28 cellular contexts compared by ENCODE assay signal in genomic region chr10:67670401-67670800, GRCh38. TPM values are rescaled to one million over a fixed set of nuclear protein-coding genes. Genes with fewer than 3 reads are reported as not detected.
"Had no signal": no experiment of that assay in that cellular context is flagged by ENCODE, and none has a peak within 500 bp of the region (broad histone marks: within the 10 kb centered on the region; RNA-seq: fewer than 3 reads in every experiment).

No MANE protein-coding gene starts in this region.

- H3K27ac ChIP-seq: lower lobe of right lung, vagina had no signal

- H3K4me1 Mint-ChIP-seq: activated naive CD8-positive, alpha-beta T cell treated with anti-CD3 and anti-CD28 coated beads for 36 hours; naive B cell; stimulated activated naive B cell treated with anti-CD40 and anti-IgM and Interleukin-4, amounts not matched to agents 10 μg/mL and 1 μg/mL and 100 μg/mL, for 72 hours had no signal

- H3K36me3 ChIP-seq: heart right ventricle, lower lobe of right lung, vagina had no signal

- H3K4me3 ChIP-seq: coronary artery, heart right ventricle, lower lobe of right lung, mucosa of descending colon, smooth muscle cell, vagina had no signal

- H3K4me3 Mint-ChIP-seq: activated naive CD8-positive, alpha-beta T cell treated with anti-CD3 and anti-CD28 coated beads for 36 hours; brain; naive B cell; neural crest cell; stimulated activated naive B cell treated with anti-CD40 and anti-IgM and Interleukin-4, amounts not matched to agents 10 μg/mL and 1 μg/mL and 100 μg/mL, for 72 hours; type B pancreatic cell; WTC11 had no signal

- H3K36me3 Mint-ChIP-seq: activated naive CD8-positive, alpha-beta T cell treated with anti-CD3 and anti-CD28 coated beads for 36 hours; brain; naive B cell; stimulated activated naive B cell treated with anti-CD40 and anti-IgM and Interleukin-4, amounts not matched to agents 10 μg/mL and 1 μg/mL and 100 μg/mL, for 72 hours; type B pancreatic cell; WTC11 had no signal

- H3K9me3 Mint-ChIP-seq: neural crest cell; stimulated activated naive B cell treated with anti-CD40 and anti-IgM and Interleukin-4, amounts not matched to agents 10 μg/mL and 1 μg/mL and 100 μg/mL, for 72 hours; type B pancreatic cell; WTC11 had no signal

- H3K4me2 ChIP-seq: smooth muscle cell had no signal

- ATAC-seq: lower lobe of right lung; mucosa of descending colon; sciatic nerve; stimulated activated naive B cell treated with anti-CD40 and anti-IgM and Interleukin-4, amounts not matched to agents 10 μg/mL and 1 μg/mL and 100 μg/mL, for 72 hours; WTC11 had no signal

- H3K27ac Mint-ChIP-seq: activated naive CD8-positive, alpha-beta T cell treated with anti-CD3 and anti-CD28 coated beads for 36 hours; brain; naive B cell; stimulated activated naive B cell treated with anti-CD40 and anti-IgM and Interleukin-4, amounts not matched to agents 10 μg/mL and 1 μg/mL and 100 μg/mL, for 72 hours; type B pancreatic cell; WTC11 had no signal

- H3K4me1 ChIP-seq: lower lobe of right lung, vagina had no signal

- H3K27me3 ChIP-seq: heart right ventricle, vagina had no signal

- H3K9me3 ChIP-seq: lower lobe of right lung, mucosa of descending colon, vagina had no signal

- DNase-seq: activated CD4-positive, alpha-beta T cell treated with anti-CD3 and anti-CD28 coated beads, Interleukin-2, amount 50 U/mL, for 4 hours; activated naive CD4-positive, alpha-beta T cell treated with Interleukin-2 at 50 U/mL for 16 hours; activated naive CD8-positive, alpha-beta T cell treated with anti-CD3 and anti-CD28 coated beads for 36 hours; activated T-cell treated with anti-CD3 and anti-CD28 coated beads, Interleukin-2, amount 50 U/mL, for 48 hours; amniotic stem cell; erythroblast; foreskin fibroblast; lower lobe of right lung; mesendoderm; mucosa of descending colon; naive B cell; occipital lobe; posterior cingulate gyrus; stimulated activated CD4-positive, alpha-beta T cell treated with anti-CD3 and anti-CD28 coated beads, Interleukin-15, amount 100 ng/mL, for 24 hours; stimulated activated naive B cell treated with anti-CD40 and anti-IgM and Interleukin-4, amounts not matched to agents 10 μg/mL and 1 μg/mL and 100 μg/mL, for 72 hours; T-helper 9 cell had no signal

RNA-seq across cellular contexts. Expression of gene CTNNA3, which starts 25.6 kb away (rescaled TPM):
- total RNA-seq: activated CD8-positive, alpha-beta memory T cell treated with anti-CD3 and anti-CD28 coated beads for 36 hours; activated naive CD8-positive, alpha-beta T cell treated with anti-CD3 and anti-CD28 coated beads for 36 hours; fibroblast of lung; lower lobe of right lung; T-helper 1 cell treated with Interleukin-12 subunit alpha and Interleukin-12 subunit beta and Interleukin-4 antibody, amounts not matched to agents 30 ng/mL and 1 ng/mL, for 36 hours had no signal
- polyA plus RNA-seq: fibroblast of lung, smooth muscle cell had no signal
